Comparison of ENCODE assay signal across 27 cellular contexts in the genomic region with DNA sequence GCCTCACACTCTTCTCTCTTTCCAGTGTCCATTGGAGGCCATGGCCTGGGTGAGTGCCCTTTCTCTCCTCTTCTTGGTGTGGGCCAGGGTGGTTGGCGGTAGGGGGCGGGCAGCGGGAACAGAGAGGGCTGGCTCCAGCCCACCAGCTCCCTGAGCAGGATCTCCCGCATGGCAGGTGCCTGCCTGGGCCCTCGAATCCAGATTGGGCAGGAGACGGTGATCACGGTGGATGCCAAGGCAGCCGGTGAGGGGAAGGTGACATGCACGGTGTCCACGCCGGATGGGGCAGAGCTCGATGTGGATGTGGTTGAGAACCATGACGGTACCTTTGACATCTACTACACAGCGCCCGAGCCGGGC. TPM values are rescaled to one million over a fixed set of nuclear protein-coding genes. Genes with fewer than 3 reads are reported as not detected.
"Had no signal": no experiment of that assay in that cellular context is flagged by ENCODE, and none has a peak within 500 bp of the region (broad histone marks: within the 10 kb centered on the region; RNA-seq: fewer than 3 reads in every experiment).

No MANE protein-coding gene starts in this region.

- H3K27me3 ChIP-seq: left lung, neural progenitor cell, ovary, tibial artery, vagina had no signal

- H3K27me3 Mint-ChIP-seq: stimulated activated naive CD8-positive, alpha-beta T cell treated with anti-CD3 and anti-CD28 coated beads, Interleukin-15, amount 100 ng/mL, for 72 hours had no signal

- H3K27ac ChIP-seq: left lung, lower lobe of right lung, neural progenitor cell, ovary, spleen, thoracic aorta, tibial artery, vagina had no signal

- H3K4me1 ChIP-seq: left lung, lower lobe of right lung, neural progenitor cell, spleen, tibial artery, vagina had no signal

- H3K36me3 Mint-ChIP-seq: immature natural killer cell; natural killer cell; stimulated activated memory B cell treated with anti-CD40 and anti-IgM and Interleukin-4, amounts not matched to agents 10 μg/mL and 1 μg/mL and 100 μg/mL, for 72 hours had no signal

- H3K36me3 ChIP-seq: left lung, lower lobe of right lung, neural progenitor cell, ovary, spleen had no signal

- H3K27ac Mint-ChIP-seq: immature natural killer cell; natural killer cell; nephron progenitor cell; progenitor cell of endocrine pancreas; stimulated activated memory B cell treated with anti-CD40 and anti-IgM and Interleukin-4, amounts not matched to agents 10 μg/mL and 1 μg/mL and 100 μg/mL, for 72 hours; stimulated activated naive CD8-positive, alpha-beta T cell treated with anti-CD3 and anti-CD28 coated beads, Interleukin-15, amount 100 ng/mL, for 72 hours had no signal

- DNase-seq: head of caudate nucleus; hypothalamus; immature natural killer cell; left colon; left lung; lower lobe of right lung; mammary epithelial cell; mesenchymal stem cell; natural killer cell; nephron progenitor cell; ovary; retina; small intestine; spleen; stimulated activated CD4-positive, alpha-beta T cell treated with anti-CD3 and anti-CD28 coated beads, Interleukin-4, amount 100 ng/mL, for 4 hours; stimulated activated CD8-positive, alpha-beta memory T cell treated with anti-CD3 and anti-CD28 coated beads, Interleukin-4, amount 100 ng/mL, for 48 hours; stimulated activated naive CD4-positive, alpha-beta T cell treated with Interleukin-2 at 50 U/mL for 16 hours; stimulated activated naive CD8-positive, alpha-beta T cell treated with anti-CD3 and anti-CD28 coated beads, Interleukin-15, amount 100 ng/mL, for 72 hours; tibial artery; trophoblast cell had no signal

- H3K4me3 ChIP-seq: left lung, lower lobe of right lung, neural progenitor cell, ovary, spleen, thoracic aorta, tibial artery, vagina had no signal

- H3K9me3 Mint-ChIP-seq: immature natural killer cell; natural killer cell; nephron progenitor cell; neural progenitor cell; stimulated activated memory B cell treated with anti-CD40 and anti-IgM and Interleukin-4, amounts not matched to agents 10 μg/mL and 1 μg/mL and 100 μg/mL, for 72 hours; stimulated activated naive CD8-positive, alpha-beta T cell treated with anti-CD3 and anti-CD28 coated beads, Interleukin-15, amount 100 ng/mL, for 72 hours had no signal

- H3K4me3 Mint-ChIP-seq: immature natural killer cell; natural killer cell; nephron progenitor cell; neural progenitor cell; stimulated activated memory B cell treated with anti-CD40 and anti-IgM and Interleukin-4, amounts not matched to agents 10 μg/mL and 1 μg/mL and 100 μg/mL, for 72 hours; stimulated activated naive CD8-positive, alpha-beta T cell treated with anti-CD3 and anti-CD28 coated beads, Interleukin-15, amount 100 ng/mL, for 72 hours had no signal

- H3K4me1 Mint-ChIP-seq: immature natural killer cell; natural killer cell; nephron progenitor cell; neural progenitor cell; stimulated activated memory B cell treated with anti-CD40 and anti-IgM and Interleukin-4, amounts not matched to agents 10 μg/mL and 1 μg/mL and 100 μg/mL, for 72 hours; stimulated activated naive CD8-positive, alpha-beta T cell treated with anti-CD3 and anti-CD28 coated beads, Interleukin-15, amount 100 ng/mL, for 72 hours had no signal

- H3K9me3 ChIP-seq: left lung, lower lobe of right lung, ovary, spleen, thoracic aorta, tibial artery, vagina had no signal

- ATAC-seq: left lung, lower lobe of right lung, natural killer cell, right cardiac atrium, sciatic nerve had no signal

RNA-seq across cellular contexts. Expression of gene FLNC, which starts 18.9 kb away (rescaled TPM):
- polyA plus RNA-seq: immature natural killer cell had no signal
